19 cellular contexts compared by ENCODE assay signal in the genomic region with DNA sequence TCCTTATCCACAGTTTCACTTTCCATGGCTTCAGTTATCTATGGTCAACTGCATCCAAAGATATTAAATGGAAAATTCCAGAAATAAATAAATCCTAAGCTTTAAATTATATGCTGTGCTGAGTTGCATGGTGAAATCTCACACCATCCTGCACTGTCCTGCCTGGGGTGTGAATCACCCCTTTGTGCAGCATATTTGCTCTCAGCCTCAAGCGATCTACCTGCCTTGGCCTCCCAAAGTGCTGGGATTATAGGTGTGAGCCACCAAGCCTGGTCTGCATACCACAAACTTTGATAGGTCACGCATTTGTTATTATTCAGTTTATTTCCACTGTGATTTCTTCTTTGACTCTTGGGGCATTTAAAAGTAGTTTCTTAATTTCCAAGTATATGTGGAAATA.
DNase-seq lines count a peak whose midpoint lies in the region; ATAC-seq, FAIRE-seq and TF ChIP-seq lines count a peak whose summit lies in the region.
"Had no signal": no experiment of that assay in that cellular context is flagged by ENCODE, and none has a peak within 500 bp of the region (broad histone marks: within the 10 kb centered on the region; RNA-seq: fewer than 3 reads in every experiment).

No MANE protein-coding gene starts in this region.

- no peaks in the 10 kb centered on the region for H3K27me3 Mint-ChIP-seq in MCF 10A (ENCODE audit: insufficient read depth, unreplicated experiment)
- H3K27me3 Mint-ChIP-seq: CD4-positive, alpha-beta memory T cell had no signal

- H3K4me1 ChIP-seq in breast epithelium (no peaks in the 10 kb centered on the region), keratinocyte (ENCODE audit: control insufficient read depth, extremely low read depth, insufficient read depth, low read length) (peaks cover 3% of the 10 kb centered on the region)
- H3K4me1 ChIP-seq: BLaER1 had no signal

- POLR2A ChIA-PET in MCF 10A (lab: Yijun Ruan, JAX) = no interaction called here

- no peak overlapping the region for H3K4me3 Mint-ChIP-seq in MCF 10A (ENCODE audit: unreplicated experiment)
- H3K4me3 Mint-ChIP-seq: CD14-positive monocyte, GM23338, HFFc6 had no signal

- no peaks in the 10 kb centered on the region for H3K36me3 ChIP-seq in breast epithelium
- no peaks in the 10 kb centered on the region for H3K36me3 ChIP-seq in keratinocyte (ENCODE audit: control insufficient read depth in 2 of 2, extremely low read depth in 1 of 2, insufficient read depth in 2 of 2, low read length in 2 of 2)
- H3K36me3 ChIP-seq: BLaER1 had no signal

- H3K9me1 ChIP-seq in keratinocyte (ENCODE audit: control insufficient read depth, extremely low read depth, insufficient read depth, low read length) = no peaks in the 10 kb centered on the region

- dilution Hi-C loops in keratinocyte (cut with MboI; ENCODE audit: extremely low pct_ligation_motif_present, low sequenced_read_pairs) = no loop called here

- no peaks in the 10 kb centered on the region for H3K27me3 ChIP-seq in breast epithelium
- H3K27me3 ChIP-seq in keratinocyte (ENCODE audit: control insufficient read depth, extremely low read depth, insufficient read depth, low read length) = no peaks in the 10 kb centered on the region
- H3K27me3 ChIP-seq: BLaER1 had no signal

- no peak overlapping the region for H2AFZ ChIP-seq in keratinocyte (ENCODE audit: control insufficient read depth, low read length)
- H2AFZ ChIP-seq: GM23338 had no signal

- no peak overlapping the region for H3K4me2 ChIP-seq in keratinocyte (ENCODE audit: control insufficient read depth, extremely low read depth, insufficient read depth, low read depth, low read length)
- H3K4me2 ChIP-seq: BLaER1, GM23338 had no signal

- peaks cover 8 to 21% of the 10 kb centered on the region in 2 donors for H3K9me3 ChIP-seq in breast epithelium
- no peaks in the 10 kb centered on the region for H3K9me3 ChIP-seq in keratinocyte (ENCODE audit: control insufficient read depth, low read depth, low read length)

- H3K36me3 Mint-ChIP-seq in MCF 10A (ENCODE audit: insufficient read depth, unreplicated experiment) = peaks cover 9% of the 10 kb centered on the region
- H3K36me3 Mint-ChIP-seq: CD14-positive monocyte had no signal

- H3K4me3 ChIP-seq in breast epithelium (no peak overlapping the region), epithelial cell of esophagus (ENCODE audit: low read length) (no peak overlapping the region), keratinocyte (ENCODE audit: control insufficient read depth in 2 of 3, extremely low read depth in 1 of 3, insufficient read depth in 2 of 3, low read depth in 1 of 3, low read length in 3 of 3) (no peak overlapping the region)
- H3K4me3 ChIP-seq: BLaER1, GM23338 had no signal

- no peak for ATAC-seq in HG03135 (IDR thresholded peaks at IDR 0.05; ENCODE audit: unreplicated experiment)

- BruUV-seq in MCF 10A (replicated peaks; lab: Mats Ljungman, UMichigan) = no TSS peak

- TF ChIP-seq CTCF in MCF 10A (IDR thresholded peaks at IDR 0.05; ENCODE audit: unreplicated experiment) (no peak), breast epithelium (IDR thresholded peaks at IDR 0.05) (no peak), epithelial cell of esophagus (IDR thresholded peaks at IDR 0.05; ENCODE audit: insufficient read depth, low read depth, low read length, missing control alignments) (no peak), keratinocyte (optimal IDR thresholded peaks at IDR 0.05 in 1 of 3, IDR thresholded peaks at IDR 0.05 in 1 of 3, conservative IDR thresholded peaks at IDR 0.05 in 1 of 3; ENCODE audit: extremely low read depth in 1 of 3, insufficient read depth in 2 of 3, low read length in 3 of 3) (no peak)

- intact Hi-C loops in MCF 10A (cut with micrococcal nuclease) = no loop called here
- intact Hi-C loops in breast epithelium (cut with DNase I; ENCODE audit: low total_unique reads) = no loop called here

- H3K9ac ChIP-seq in keratinocyte (ENCODE audit: control insufficient read depth, extremely low read depth, insufficient read depth, low read length) = no peak overlapping the region
- H3K9ac ChIP-seq: BLaER1 had no signal

- peak; percentile 33 for DNase-seq in MCF 10A (ENCODE audit: unreplicated experiment)
- no peak for DNase-seq in breast epithelium (ENCODE audit: low spot score in 2 of 2)
- peak; percentile 83 for DNase-seq in epithelial cell of esophagus (ENCODE audit: low read depth)
- no peak for DNase-seq in keratinocyte (ENCODE audit: low read depth, low spot score)
- no peak for DNase-seq in SIG-M5 (lab: John Stamatoyannopoulos, UW)
- no peak for DNase-seq in activated CD8-positive, alpha-beta memory T cell treated with anti-CD3 and anti-CD28 coated beads for 24 hours
- DNase-seq: 8988T; CD4-positive, alpha-beta memory T cell; H7; HFFc6; IMR-90 had no signal

- peaks cover 8% of the 10 kb centered on the region for H3K4me1 Mint-ChIP-seq in MCF 10A (ENCODE audit: insufficient read depth, unreplicated experiment)
- H3K4me1 Mint-ChIP-seq: CD14-positive monocyte, GM23338 had no signal

- H3K9me3 Mint-ChIP-seq in MCF 10A (ENCODE audit: unreplicated experiment) = peaks cover 13% of the 10 kb centered on the region

- H4K20me1 ChIP-seq in keratinocyte (ENCODE audit: control insufficient read depth, extremely low read depth, insufficient read depth, low read length) = no peaks in the 10 kb centered on the region
- H4K20me1 ChIP-seq: BLaER1 had no signal

- TF ChIP-seq POLR2A in breast epithelium (IDR thresholded peaks at IDR 0.05) = no peak

- CTCF ChIA-PET in MCF 10A (lab: Yijun Ruan, JAX) = interaction anchor here (1.1 kb wide), 1 partner anchor 119 kb away, joined by 4 read pairs; no protein-coding TSS in a partner anchor

- FAIRE-seq in keratinocyte (lab: Jason Lieb, UNC) = peak; percentile 17
- FAIRE-seq: G401.6, GM12891, GM19239, HTR-8/SVneo had no signal

- H3K27ac ChIP-seq in breast epithelium (no peak overlapping the region), keratinocyte (ENCODE audit: control insufficient read depth, insufficient read depth, low read length) (no peak overlapping the region)
- H3K27ac ChIP-seq: BLaER1 had no signal

- H3K79me2 ChIP-seq in keratinocyte (ENCODE audit: control insufficient read depth, insufficient read depth, low read length) = peaks cover 3% of the 10 kb centered on the region

- no peak overlapping the region for H3K27ac Mint-ChIP-seq in MCF 10A (ENCODE audit: low read depth, unreplicated experiment)
- H3K27ac Mint-ChIP-seq: CD14-positive monocyte; CD4-positive, alpha-beta memory T cell; GM23338; HFFc6 had no signal

Comparison
In these comparisons a context has a peak if more than half of its experiments do, and no peak if none do; other contexts are left out.
1. DNase-seq: peak in MCF 10A (single experiment) and epithelial cell of esophagus (single experiment); none in breast epithelium (0 of 2), keratinocyte (single experiment), SIG-M5 (single experiment) and activated CD8-positive, alpha-beta memory T cell treated with anti-CD3 and anti-CD28 coated beads for 24 hours (single experiment).